In the genomic region with DNA sequence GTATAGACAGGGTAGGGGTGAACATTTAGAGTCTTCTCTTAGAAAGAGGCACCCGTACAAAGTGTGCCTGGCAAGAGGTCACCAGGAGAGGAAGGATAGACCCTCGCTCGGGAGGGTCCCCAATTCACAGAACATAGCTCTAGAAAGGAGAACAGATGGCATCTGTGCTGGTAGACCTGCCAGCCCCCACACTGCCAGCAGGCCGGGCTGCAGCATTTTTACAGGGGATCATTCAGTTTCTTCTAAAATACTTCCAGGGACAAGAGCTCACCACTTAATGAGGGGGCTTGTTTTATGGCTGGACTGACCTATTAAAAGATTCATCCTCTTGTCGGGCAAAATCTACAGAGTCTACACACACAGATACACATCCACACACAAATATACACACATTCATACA, we compare ENCODE assay signal across 16 cellular contexts.
DNase-seq lines count a peak whose midpoint lies in the region; ATAC-seq and TF ChIP-seq lines count a peak whose summit lies in the region.
"Had no signal": no experiment of that assay in that cellular context is flagged by ENCODE, and none has a peak within 500 bp of the region (broad histone marks: within the 10 kb centered on the region; RNA-seq: fewer than 3 reads in every experiment).

No MANE protein-coding gene starts in this region.

- H3K4me2 ChIP-seq in mesenchymal stem cell (ENCODE audit: low read length, poor library complexity, severe bottlenecking), result no peak overlapping the region
- H3K4me2 ChIP-seq: GM23338 had no signal

- no peaks in the 10 kb centered on the region for H3K79me1 ChIP-seq in mesenchymal stem cell (replicated peaks; ENCODE audit: low read length, poor library complexity, severe bottlenecking)

- TF ChIP-seq POLR2A in sigmoid colon (IDR thresholded peaks at IDR 0.05), result no peak

- H2AK5ac ChIP-seq in mesenchymal stem cell (ENCODE audit: low read length, severe bottlenecking), result peak overlapping the region; percentile 40

- no peak overlapping the region for H3K9ac ChIP-seq in mesenchymal stem cell (ENCODE audit: low read length)

- no peak overlapping the region for H3K27ac ChIP-seq in mesenchymal stem cell (ENCODE audit: low read length, poor library complexity, severe bottlenecking)
- no peak overlapping the region for H3K27ac ChIP-seq in sigmoid colon
- H3K27ac ChIP-seq: 22Rv1, HL-60 had no signal

- no peak overlapping the region for H2AFZ ChIP-seq in mesenchymal stem cell (ENCODE audit: low read depth, low read length)
- H2AFZ ChIP-seq: GM23338 had no signal

- no peak overlapping the region for H4K8ac ChIP-seq in mesenchymal stem cell (ENCODE audit: low read length)

- no peak for TF ChIP-seq CTCF in sigmoid colon (IDR thresholded peaks at IDR 0.05)

- no peak overlapping the region for H3K23ac ChIP-seq in mesenchymal stem cell (ENCODE audit: low read length in 2 of 2)

- TF ChIP-seq EP300 in sigmoid colon (IDR thresholded peaks at IDR 0.05), result no peak

- H3K4me1 ChIP-seq in mesenchymal stem cell (ENCODE audit: control insufficient read depth, insufficient read depth, low read depth, low read length) (peaks cover 33% of the 10 kb centered on the region), sigmoid colon (no peaks in the 10 kb centered on the region)

- H3K4ac ChIP-seq in mesenchymal stem cell (ENCODE audit: low read depth in 1 of 2, low read length in 2 of 2), result no peak overlapping the region

- H2BK5ac ChIP-seq in mesenchymal stem cell (ENCODE audit: low read depth, low read length, poor library complexity, severe bottlenecking), result no peak overlapping the region

- DNase-seq in DMS 273 (lab: John Stamatoyannopoulos, UW; ENCODE audit: unreplicated experiment), result peak; percentile 23
- no peak for DNase-seq in DMS 273 treated with DMSO at 0.1 percent for 48 hours (lab: John Stamatoyannopoulos, UW)
- DNase-seq in NCI-H1694 treated with DMSO at 0.1 percent for 48 hours (lab: John Stamatoyannopoulos, UW), result peak; percentile 30
- no peak for DNase-seq in mesenchymal stem cell
- DNase-seq in sigmoid colon, result peak; percentile 11
- no peak for DNase-seq in NK-92 treated with Interleukin-12 subunit alpha and Interleukin-12 subunit beta, amount 100 ng/mL, for 24 hours (lab: John Stamatoyannopoulos, UW)
- DNase-seq in NAMALWA (ENCODE audit: low spot score), result no peak
- DNase-seq: CD8-positive, alpha-beta memory T cell; DMS79; H7 had no signal

- H3K9me3 ChIP-seq in mesenchymal stem cell (ENCODE audit: control insufficient read depth, low read length) (no peaks in the 10 kb centered on the region), sigmoid colon (no peaks in the 10 kb centered on the region)
- H3K9me3 ChIP-seq: Caco-2 had no signal

- 92% methylated on average over 5 of the region's 5 CpGs for WGBS in mesenchymal stem cell
- WGBS in sigmoid colon, 2 donors, result 92 to 94% methylated on average over 5 of the region's 5 CpGs

- intact Hi-C loops in sigmoid colon (cut with DNase I), result no loop called here

- H3K27me3 ChIP-seq in mesenchymal stem cell (ENCODE audit: control insufficient read depth in 1 of 2, insufficient read depth in 1 of 2, low read length in 2 of 2) (no peaks in the 10 kb centered on the region), sigmoid colon (no peaks in the 10 kb centered on the region)

- H3K4me3 ChIP-seq in mesenchymal stem cell (ENCODE audit: insufficient read depth in 1 of 2, low read depth in 1 of 2, low read length in 2 of 2), result no peak overlapping the region
- H3K4me3 ChIP-seq in sigmoid colon, result no peak overlapping the region
- H3K4me3 ChIP-seq: GM12878, GM23338 had no signal

- no peak overlapping the region for H2BK15ac ChIP-seq in mesenchymal stem cell (ENCODE audit: low read depth, poor library complexity, severe bottlenecking)

- no peak overlapping the region for H2BK12ac ChIP-seq in mesenchymal stem cell (ENCODE audit: low read length in 2 of 2)

- H3K36me3 ChIP-seq in mesenchymal stem cell (ENCODE audit: control insufficient read depth in 1 of 2, insufficient read depth in 2 of 2, low read depth in 1 of 2, low read length in 2 of 2), result peaks cover 0 to 6% of the 10 kb centered on the region in 2 experiments
- no peaks in the 10 kb centered on the region for H3K36me3 ChIP-seq in sigmoid colon

- H2BK120ac ChIP-seq in mesenchymal stem cell (ENCODE audit: low read depth, low read length), result no peak overlapping the region

- no peak overlapping the region for H3K18ac ChIP-seq in mesenchymal stem cell (ENCODE audit: low read depth in 1 of 2, low read length in 2 of 2)

- ATAC-seq in GM21825 (IDR thresholded peaks at IDR 0.05; ENCODE audit: unreplicated experiment), result no peak
- ATAC-seq: GM12878, GM23338 had no signal

- no peak overlapping the region for H4K91ac ChIP-seq in mesenchymal stem cell (ENCODE audit: low read length)

- H3K14ac ChIP-seq in mesenchymal stem cell (ENCODE audit: low read length in 2 of 2), result no peak overlapping the region

Comparison
In these comparisons a context has a peak if more than half of its experiments do, and no peak if none do; other contexts are left out.
1. DNase-seq: peak in DMS 273 (single experiment), NCI-H1694 treated with DMSO at 0.1 percent for 48 hours (single experiment) and sigmoid colon (single experiment); none in DMS 273 treated with DMSO at 0.1 percent for 48 hours (single experiment), mesenchymal stem cell (single experiment), NK-92 treated with Interleukin-12 subunit alpha and Interleukin-12 subunit beta, amount 100 ng/mL, for 24 hours (single experiment) and NAMALWA (single experiment).